13 cellular contexts compared by ENCODE assay signal in genomic region chr16:7404217-7404616, GRCh38.
DNase-seq lines count a peak whose midpoint lies in the region; ATAC-seq and TF ChIP-seq lines count a peak whose summit lies in the region.
"Had no signal": no experiment of that assay in that cellular context is flagged by ENCODE, and none has a peak within 500 bp of the region (broad histone marks: within the 10 kb centered on the region; RNA-seq: fewer than 3 reads in every experiment).

No MANE protein-coding gene starts in this region.

- H3K27ac ChIP-seq in right atrium auricular region (no peak overlapping the region), heart left ventricle (no peak overlapping the region), transverse colon (no peak overlapping the region)
- H3K27ac ChIP-seq: BLaER1 treated with 17β-estradiol and CSF1 and Interleukin-3, amounts not matched to agents 10 nM and 100 nM had no signal

- intact Hi-C loops in Right ventricle myocardium superior (cut with DNase I) = no loop called here
- intact Hi-C loops in heart left ventricle (cut with DNase I) = loop anchor here in 4 of 10 donors (2.0 to 10.0 kb wide), 3 partner anchors 71 to 211 kb away; partner anchors contain the start of gene RBFOX1 (in 1 of the 4)
- intact Hi-C loops in transverse colon (cut with DNase I; ENCODE audit: low total_unique reads) = no loop called here

- no peaks in the 10 kb centered on the region for H3K9me3 Mint-ChIP-seq in nephron progenitor cell

- TF ChIP-seq POLR2A in heart left ventricle (IDR thresholded peaks at IDR 0.05) (no peak), transverse colon (IDR thresholded peaks at IDR 0.05) (no peak)

- ATAC-seq in Right ventricle myocardium superior (ENCODE audit: poor library complexity) (peak; percentile 73), heart left ventricle (peak in 3 of 4 donors; percentile 19 to 52 (median 20))
- ATAC-seq: CD8-positive, alpha-beta T cell had no signal

- peaks cover 24% of the 10 kb centered on the region for H3K4me1 Mint-ChIP-seq in nephron progenitor cell
- H3K4me1 Mint-ChIP-seq: B cell had no signal

- in situ Hi-C loops in transverse colon (cut with MboI; ENCODE audit: low pct_ligation_motif_present in 1 of 4, low pct_unique_long_range_greater_than_20kb in 1 of 4, low sequenced_read_pairs in 3 of 4) = no loop called here

- H3K4me1 ChIP-seq in right atrium auricular region = peaks cover 0 to 5% of the 10 kb centered on the region in 2 donors
- H3K4me1 ChIP-seq in heart left ventricle = peaks cover 0 to 17% (median 0%) of the 10 kb centered on the region in 12 donors
- no peaks in the 10 kb centered on the region for H3K4me1 ChIP-seq in transverse colon

- no peak overlapping the region for H3K4me3 ChIP-seq in right atrium auricular region
- no peak overlapping the region for H3K4me3 ChIP-seq in heart left ventricle
- H3K4me3 ChIP-seq in transverse colon = no peak overlapping the region
- H3K4me3 ChIP-seq: BLaER1 treated with 17β-estradiol and CSF1 and Interleukin-3, amounts not matched to agents 10 nM and 100 nM had no signal

- H3K9me3 ChIP-seq in right atrium auricular region (no peaks in the 10 kb centered on the region), heart left ventricle (peaks cover 0 to 3% (median 0%) of the 10 kb centered on the region in 12 donors), transverse colon (no peaks in the 10 kb centered on the region)
- H3K9me3 ChIP-seq: BLaER1 treated with 17β-estradiol and CSF1 and Interleukin-3, amounts not matched to agents 10 nM and 100 nM had no signal

- H3K36me3 Mint-ChIP-seq in nephron progenitor cell (ENCODE audit: low read depth) = peaks cover 5% of the 10 kb centered on the region
- H3K36me3 Mint-ChIP-seq: CD8-positive, alpha-beta T cell had no signal

- WGBS in heart left ventricle, 4 donors = 21 to 33% (median 24%) methylated on average over 5 of the region's 5 CpGs
- WGBS in transverse colon (ENCODE audit: low coverage in 1 of 2), 2 donors = 64% methylated on average over 5 of the region's 5 CpGs; no CpG with 5 or more reads in 1 of the 2 donors

- DNase-seq in Right ventricle myocardium superior (no peak), right atrium auricular region (ENCODE audit: low spot score) (no peak), heart left ventricle (no peak), nephron progenitor cell (no peak), cerebellum (ENCODE audit: low spot score) (no peak), transverse colon (no peak), iPS-NIHi11 (ENCODE audit: low spot score) (no peak)
- DNase-seq: Calu3; CD8-positive, alpha-beta T cell; GF-D8; H9 had no signal

- peaks cover 3% of the 10 kb centered on the region for H3K27me3 Mint-ChIP-seq in nephron progenitor cell (ENCODE audit: low read depth, poor library complexity)
- H3K27me3 Mint-ChIP-seq: B cell had no signal

- H3K36me3 ChIP-seq in right atrium auricular region (no peaks in the 10 kb centered on the region), heart left ventricle (no peaks in the 10 kb centered on the region), transverse colon (no peaks in the 10 kb centered on the region)
- H3K36me3 ChIP-seq: BLaER1 treated with 17β-estradiol and CSF1 and Interleukin-3, amounts not matched to agents 10 nM and 100 nM had no signal

- peak overlapping the region; percentile 74 for H3K27ac Mint-ChIP-seq in nephron progenitor cell
- H3K27ac Mint-ChIP-seq: B cell; CD8-positive, alpha-beta T cell; H9 had no signal

- TF ChIP-seq EP300 in transverse colon (IDR thresholded peaks at IDR 0.05; ENCODE audit: low read depth) = no peak

- H3K4me3 Mint-ChIP-seq in nephron progenitor cell = no peak overlapping the region
- H3K4me3 Mint-ChIP-seq: B cell; CD8-positive, alpha-beta T cell; H9 had no signal

- H3K27me3 ChIP-seq in right atrium auricular region (no peaks in the 10 kb centered on the region), heart left ventricle (no peaks in the 10 kb centered on the region), transverse colon (no peaks in the 10 kb centered on the region)

- TF ChIP-seq CTCF in right atrium auricular region (IDR thresholded peaks at IDR 0.05) = no peak
- no peak for TF ChIP-seq CTCF in heart left ventricle (IDR thresholded peaks at IDR 0.05)
- TF ChIP-seq CTCF in nephron progenitor cell (IDR thresholded peaks at IDR 0.05) = no peak
- TF ChIP-seq CTCF in transverse colon (IDR thresholded peaks at IDR 0.05) = no peak
